ENCODE assay signal across 22 cellular contexts in genomic region chr10:59523843-59524242, GRCh38.
"Had no signal": no experiment of that assay in that cellular context is flagged by ENCODE, and none has a peak within 500 bp of the region (broad histone marks: within the 10 kb centered on the region; RNA-seq: fewer than 3 reads in every experiment).

No MANE protein-coding gene starts in this region.

- H3K9me3 ChIP-seq: colonic mucosa, esophagus squamous epithelium, left lung, lower lobe of right lung, pancreas, thyroid gland had no signal

- H3K4me1 ChIP-seq: colonic mucosa, esophagus squamous epithelium, left lung, lower lobe of right lung, pancreas, thyroid gland had no signal

- H3K27me3 Mint-ChIP-seq: central memory CD8-positive, alpha-beta T cell; type B pancreatic cell had no signal

- ATAC-seq: lower lobe of right lung; naive thymus-derived CD8-positive, alpha-beta T cell; stimulated activated naive CD8-positive, alpha-beta T cell treated with anti-CD3 and anti-CD28 coated beads, Interleukin-15, amount 100 ng/mL, for 72 hours had no signal

- H2AFZ ChIP-seq: hepatocyte had no signal

- H3K9me3 Mint-ChIP-seq: type B pancreatic cell had no signal

- H3K36me3 ChIP-seq: colonic mucosa, esophagus squamous epithelium, left lung, lower lobe of right lung, pancreas, thyroid gland had no signal

- H3K79me2 ChIP-seq: hepatocyte had no signal

- H3K27ac Mint-ChIP-seq: naive thymus-derived CD8-positive, alpha-beta T cell; stimulated activated naive CD8-positive, alpha-beta T cell treated with anti-CD3 and anti-CD28 coated beads, Interleukin-15, amount 100 ng/mL, for 72 hours; type B pancreatic cell had no signal

- H3K4me3 Mint-ChIP-seq: central memory CD8-positive, alpha-beta T cell; naive thymus-derived CD8-positive, alpha-beta T cell; stimulated activated naive CD8-positive, alpha-beta T cell treated with anti-CD3 and anti-CD28 coated beads, Interleukin-15, amount 100 ng/mL, for 72 hours; type B pancreatic cell had no signal

- DNase-seq: colonic mucosa; dermis blood vessel endothelial cell; effector memory CD4-positive, alpha-beta T cell; esophagus squamous epithelium; kidney; left lung; lower lobe of right lung; naive thymus-derived CD8-positive, alpha-beta T cell; occipital lobe; pancreas; retina; stimulated activated CD4-positive, alpha-beta T cell treated with anti-CD3 and anti-CD28 coated beads, Interleukin-12 subunit alpha, Interleukin-12 subunit beta, amount 100 ng/mL, for 4 hours; stimulated activated CD4-positive, alpha-beta T cell treated with anti-CD3 and anti-CD28 coated beads, Interleukin-1b, Interleukin-23, amount 100 ng/mL, for 48 hours; stimulated activated CD4-positive, alpha-beta T cell treated with anti-CD3 and anti-CD28 coated beads, Interleukin-4, amount 100 ng/mL, for 1 hour; stimulated activated CD8-positive, alpha-beta memory T cell treated with anti-CD3 and anti-CD28 coated beads, Interleukin-4, amount 100 ng/mL, for 48 hours; stimulated activated naive CD4-positive, alpha-beta T cell; stimulated activated naive CD8-positive, alpha-beta T cell treated with anti-CD3 and anti-CD28 coated beads, Interleukin-15, amount 100 ng/mL, for 72 hours; thyroid gland had no signal

- H3K27ac ChIP-seq: colonic mucosa, hepatocyte, left lung, lower lobe of right lung, pancreas, thyroid gland had no signal

- H3K27me3 ChIP-seq: colonic mucosa, esophagus squamous epithelium, hepatocyte, left lung, pancreas, thyroid gland had no signal

- H3K4me1 Mint-ChIP-seq: central memory CD8-positive, alpha-beta T cell; naive thymus-derived CD8-positive, alpha-beta T cell; stimulated activated naive CD8-positive, alpha-beta T cell treated with anti-CD3 and anti-CD28 coated beads, Interleukin-15, amount 100 ng/mL, for 72 hours had no signal

- H3K4me2 ChIP-seq: hepatocyte, smooth muscle cell had no signal

- H3K36me3 Mint-ChIP-seq: naive thymus-derived CD8-positive, alpha-beta T cell; type B pancreatic cell had no signal

- H3K4me3 ChIP-seq: colonic mucosa, esophagus squamous epithelium, hepatocyte, left lung, lower lobe of right lung, pancreas, smooth muscle cell, thyroid gland had no signal
